ENCODE assay signal across 8 cellular contexts in genomic region chr1:41492341-41492848, GRCh38. TPM values are rescaled to one million over a fixed set of nuclear protein-coding genes. Genes with fewer than 3 reads are reported as not detected.
DNase-seq lines count a peak whose midpoint lies in the region; ATAC-seq and TF ChIP-seq lines count a peak whose summit lies in the region.

No MANE protein-coding gene starts in this region.

- H3K27me3 ChIP-seq in dorsolateral prefrontal cortex: no peaks in the 10 kb centered on the region

- DNase-seq in activated T-cell treated with anti-CD3 and anti-CD28 coated beads for 1 hour (ENCODE audit: low read depth): peak; percentile 6
- no peak for DNase-seq in activated T-cell treated with anti-CD3 and anti-CD28 coated beads, Interleukin-2, amount 50 U/mL, for 1 hour
- DNase-seq in OCI-M1 (lab: John Stamatoyannopoulos, UW): peak; percentile 57
- DNase-seq in dorsolateral prefrontal cortex: no peak
- DNase-seq in stimulated activated CD4-positive, alpha-beta T cell treated with anti-CD3 and anti-CD28 coated beads, Interleukin-1b, Interleukin-23, amount 100 ng/mL, for 48 hours: peak; percentile 61
- no peak for DNase-seq in mucosa of gallbladder (ENCODE audit: low spot score)
- DNase-seq in NCI-H1105 treated with DMSO at 0.1 percent for 48 hours (lab: John Stamatoyannopoulos, UW): no peak

- H3K27ac ChIP-seq in dorsolateral prefrontal cortex: no peak overlapping the region

- H3K4me3 ChIP-seq in dorsolateral prefrontal cortex: no peak overlapping the region

- intact Hi-C loops in dorsolateral prefrontal cortex (cut with DNase I): no loop called here

- TF ChIP-seq CTCF in dorsolateral prefrontal cortex (IDR thresholded peaks at IDR 0.05 in 54 of 56, conservative IDR thresholded peaks at IDR 0.05 in 2 of 56; ENCODE audit: low read depth in 1 of 56, partially characterized antibody in 56 of 56): peak in 32 of 56 donors; percentile 9 to 44 (median 26)

- ATAC-seq in GM18909 (IDR thresholded peaks at IDR 0.05; ENCODE audit: poor library complexity, unreplicated experiment): no peak

RNA-seq across cellular contexts. Expression of gene EDN2, which starts 7.9 kb away (rescaled TPM):
- total RNA-seq in dorsolateral prefrontal cortex: under 1 TPM in 2 of 120 experiments, not detected in 118; 0.36 to 0.67 TPM
- 0.83 TPM for total RNA-seq in mucosa of gallbladder

Comparison
In these comparisons a context has a peak if more than half of its experiments do, and no peak if none do; other contexts are left out.
1. DNase-seq: peak in activated T-cell treated with anti-CD3 and anti-CD28 coated beads for 1 hour (single experiment), OCI-M1 (single experiment) and stimulated activated CD4-positive, alpha-beta T cell treated with anti-CD3 and anti-CD28 coated beads, Interleukin-1b, Interleukin-23, amount 100 ng/mL, for 48 hours (single experiment); none in activated T-cell treated with anti-CD3 and anti-CD28 coated beads, Interleukin-2, amount 50 U/mL, for 1 hour (single experiment), dorsolateral prefrontal cortex (0 of 10), mucosa of gallbladder (single experiment) and NCI-H1105 treated with DMSO at 0.1 percent for 48 hours (single experiment).